20 cellular contexts compared by ENCODE assay signal in genomic region chr16:85102106-85102630, GRCh38. TPM values are rescaled to one million over a fixed set of nuclear protein-coding genes. Genes with fewer than 3 reads are reported as not detected.
DNase-seq lines count a peak whose midpoint lies in the region; ATAC-seq, FAIRE-seq and TF ChIP-seq lines count a peak whose summit lies in the region.
"Had no signal": no experiment of that assay in that cellular context is flagged by ENCODE, and none has a peak within 500 bp of the region (broad histone marks: within the 10 kb centered on the region; RNA-seq: fewer than 3 reads in every experiment).

No MANE protein-coding gene starts in this region.

- no peak overlapping the region for H3K9ac ChIP-seq in astrocyte (ENCODE audit: low read length)
- H3K9ac ChIP-seq: KMS-11 had no signal

- H3K9me3 Mint-ChIP-seq in activated naive CD4-positive, alpha-beta T cell treated with anti-CD3 and anti-CD28 coated beads, Interleukin-2, amount 50 U/mL, for 24 hours, result no peaks in the 10 kb centered on the region
- H3K9me3 Mint-ChIP-seq in activated naive CD4-positive, alpha-beta T cell treated with anti-CD3 and anti-CD28 coated beads for 36 hours, result no peaks in the 10 kb centered on the region
- peaks cover 2% of the 10 kb centered on the region for H3K9me3 Mint-ChIP-seq in astrocyte (ENCODE audit: unreplicated experiment)
- H3K9me3 Mint-ChIP-seq: CD4-positive, CD25-positive, alpha-beta regulatory T cell had no signal

- DNase-seq in activated naive CD4-positive, alpha-beta T cell treated with anti-CD3 and anti-CD28 coated beads for 36 hours, result no peak
- peak; percentile 30 for DNase-seq in GM12865 (ENCODE audit: low read depth)
- peak; percentile 53 for DNase-seq in astrocyte (ENCODE audit: low read depth)
- peak; percentile 64 for DNase-seq in osteoblast (ENCODE audit: insufficient read length, low spot score, missing footprints)
- no peak for DNase-seq in amygdala (lab: John Stamatoyannopoulos, UW)
- DNase-seq: CD4-positive, CD25-positive, alpha-beta regulatory T cell; H7; NCI-H1105; NCI-H1694 treated with DMSO at 0.1 percent for 48 hours; NCI-H226; NCI-H524 treated with DMSO at 0.1 percent for 48 hours; OCI-M1 had no signal

- no peak for FAIRE-seq in astrocyte (lab: Jason Lieb, UNC)
- FAIRE-seq: A204.1, HepG2 had no signal

- intact Hi-C loops in activated naive CD4-positive, alpha-beta T cell treated with anti-CD3 and anti-CD28 coated beads for 36 hours (cut with micrococcal nuclease), result no loop called here

- H3K79me2 ChIP-seq in astrocyte (ENCODE audit: insufficient read depth, low read length), result no peaks in the 10 kb centered on the region
- H3K79me2 ChIP-seq in osteoblast (ENCODE audit: insufficient read depth, low read length), result no peaks in the 10 kb centered on the region

- ATAC-seq in HG03439 (IDR thresholded peaks at IDR 0.05; ENCODE audit: unreplicated experiment), result no peak
- ATAC-seq: HepG2 had no signal

- no peak overlapping the region for H3K27ac ChIP-seq in astrocyte (ENCODE audit: low read depth, low read length)
- no peak overlapping the region for H3K27ac ChIP-seq in osteoblast (ENCODE audit: low read depth, low read length)
- H3K27ac ChIP-seq: KMS-11, RWPE1 had no signal

- H3K4me1 ChIP-seq in astrocyte (ENCODE audit: insufficient read depth, low read length) (no peaks in the 10 kb centered on the region), osteoblast (ENCODE audit: insufficient read depth, low read length) (no peaks in the 10 kb centered on the region)

- CTCF ChIA-PET in activated naive CD4-positive, alpha-beta T cell treated with anti-CD3 and anti-CD28 coated beads for 36 hours (lab: Charles Lee), result interaction anchor here (0.7 kb wide), 1 partner anchor 7 kb away, joined by 4 read pairs; no protein-coding TSS in a partner anchor

- TF ChIP-seq CTCF in GM12865 (IDR thresholded peaks at IDR 0.05; ENCODE audit: insufficient read depth, low read depth, low read length, missing control alignments) (no peak), astrocyte (IDR thresholded peaks at IDR 0.05; ENCODE audit: insufficient read depth, low read depth, low read length) (no peak), osteoblast (IDR thresholded peaks at IDR 0.05; ENCODE audit: extremely low read depth, low read depth, low read length) (no peak)

- H3K9me3 ChIP-seq in astrocyte (ENCODE audit: insufficient read depth, low read depth, low read length) (no peaks in the 10 kb centered on the region), osteoblast (ENCODE audit: low read depth, low read length) (no peaks in the 10 kb centered on the region)

- H2AFZ ChIP-seq in astrocyte (ENCODE audit: low read depth, low read length), result no peak overlapping the region
- H2AFZ ChIP-seq in osteoblast (ENCODE audit: low read length), result no peak overlapping the region

- H4K20me1 ChIP-seq in astrocyte (ENCODE audit: insufficient read depth, low read length) (no peaks in the 10 kb centered on the region), osteoblast (ENCODE audit: insufficient read depth, low read length) (no peaks in the 10 kb centered on the region)

- H3K36me3 ChIP-seq in astrocyte (ENCODE audit: insufficient read depth, low read length) (no peaks in the 10 kb centered on the region), osteoblast (ENCODE audit: insufficient read depth, low read length) (no peaks in the 10 kb centered on the region)

- H3K27me3 ChIP-seq in astrocyte (ENCODE audit: insufficient read depth, low read length), result peaks cover 8% of the 10 kb centered on the region
- H3K27me3 ChIP-seq in osteoblast (ENCODE audit: insufficient read depth, low read length), result peaks cover 24% of the 10 kb centered on the region

- H3K4me2 ChIP-seq in astrocyte (ENCODE audit: low read length), result no peak overlapping the region
- no peak overlapping the region for H3K4me2 ChIP-seq in osteoblast (ENCODE audit: insufficient read depth, low read length)
- H3K4me2 ChIP-seq: KMS-11 had no signal

- H3K4me1 Mint-ChIP-seq in activated naive CD4-positive, alpha-beta T cell treated with anti-CD3 and anti-CD28 coated beads, Interleukin-2, amount 50 U/mL, for 24 hours, result peaks cover 45% of the 10 kb centered on the region
- peaks cover 29% of the 10 kb centered on the region for H3K4me1 Mint-ChIP-seq in activated naive CD4-positive, alpha-beta T cell treated with anti-CD3 and anti-CD28 coated beads for 36 hours (ENCODE audit: low read depth)
- no peaks in the 10 kb centered on the region for H3K4me1 Mint-ChIP-seq in astrocyte (ENCODE audit: low read depth, unreplicated experiment)

- no peaks in the 10 kb centered on the region for H3K36me3 Mint-ChIP-seq in activated naive CD4-positive, alpha-beta T cell treated with anti-CD3 and anti-CD28 coated beads, Interleukin-2, amount 50 U/mL, for 24 hours
- H3K36me3 Mint-ChIP-seq in activated naive CD4-positive, alpha-beta T cell treated with anti-CD3 and anti-CD28 coated beads for 36 hours (ENCODE audit: low read depth), result no peaks in the 10 kb centered on the region
- H3K36me3 Mint-ChIP-seq in astrocyte (ENCODE audit: low read depth, unreplicated experiment), result no peaks in the 10 kb centered on the region
- H3K36me3 Mint-ChIP-seq: CD4-positive, CD25-positive, alpha-beta regulatory T cell had no signal

- no peak overlapping the region for H3K4me3 Mint-ChIP-seq in activated naive CD4-positive, alpha-beta T cell treated with anti-CD3 and anti-CD28 coated beads, Interleukin-2, amount 50 U/mL, for 24 hours
- H3K4me3 Mint-ChIP-seq in activated naive CD4-positive, alpha-beta T cell treated with anti-CD3 and anti-CD28 coated beads for 36 hours, result no peak overlapping the region
- H3K4me3 Mint-ChIP-seq in astrocyte (ENCODE audit: unreplicated experiment), result no peak overlapping the region
- H3K4me3 Mint-ChIP-seq: CD4-positive, CD25-positive, alpha-beta regulatory T cell had no signal

- H3K4me3 ChIP-seq in GM12865 (ENCODE audit: low read depth, low read length), result no peak overlapping the region
- no peak overlapping the region for H3K4me3 ChIP-seq in astrocyte (ENCODE audit: insufficient read depth, low read depth, low read length)
- H3K4me3 ChIP-seq in osteoblast (ENCODE audit: insufficient read depth, low read length), result no peak overlapping the region

- H3K27ac Mint-ChIP-seq in activated naive CD4-positive, alpha-beta T cell treated with anti-CD3 and anti-CD28 coated beads, Interleukin-2, amount 50 U/mL, for 24 hours, result peak overlapping the region; percentile 68
- no peak overlapping the region for H3K27ac Mint-ChIP-seq in activated naive CD4-positive, alpha-beta T cell treated with anti-CD3 and anti-CD28 coated beads for 36 hours
- H3K27ac Mint-ChIP-seq in astrocyte (ENCODE audit: unreplicated experiment), result no peak overlapping the region

- no peaks in the 10 kb centered on the region for H3K27me3 Mint-ChIP-seq in activated naive CD4-positive, alpha-beta T cell treated with anti-CD3 and anti-CD28 coated beads, Interleukin-2, amount 50 U/mL, for 24 hours
- no peaks in the 10 kb centered on the region for H3K27me3 Mint-ChIP-seq in activated naive CD4-positive, alpha-beta T cell treated with anti-CD3 and anti-CD28 coated beads for 36 hours (ENCODE audit: low read depth)
- H3K27me3 Mint-ChIP-seq in astrocyte (ENCODE audit: low read depth, unreplicated experiment), result peaks cover 40% of the 10 kb centered on the region
- H3K27me3 Mint-ChIP-seq: CD4-positive, CD25-positive, alpha-beta regulatory T cell had no signal

RNA-seq across cellular contexts. Expression of gene CIBAR2, which starts 10.1 kb away (rescaled TPM):
- not detected for total RNA-seq in activated naive CD4-positive, alpha-beta T cell treated with anti-CD3 and anti-CD28 coated beads for 36 hours
- total RNA-seq in astrocyte (not detected in 2 replicates), osteoblast (under 0.01 TPM in 1 of 2 replicates, not detected in the other)
- total RNA-seq: CD4-positive, CD25-positive, alpha-beta regulatory T cell; H7; HepG2; M059J; SK-MEL-5 had no signal

Comparison
In these comparisons a context has a peak if more than half of its experiments do, and no peak if none do; other contexts are left out.
1. DNase-seq: peak in GM12865 (single experiment), astrocyte (single experiment) and osteoblast (single experiment); none in activated naive CD4-positive, alpha-beta T cell treated with anti-CD3 and anti-CD28 coated beads for 36 hours (single experiment) and amygdala (0 of 56).